ENCODE assay signal across 15 cellular contexts in genomic region chr17:50380369-50381259, GRCh38. TPM values are rescaled to one million over a fixed set of nuclear protein-coding genes. Genes with fewer than 3 reads are reported as not detected.
DNase-seq lines count a peak whose midpoint lies in the region; ATAC-seq and TF ChIP-seq lines count a peak whose summit lies in the region.
"Had no signal": no experiment of that assay in that cellular context is flagged by ENCODE, and none has a peak within 500 bp of the region (broad histone marks: within the 10 kb centered on the region; RNA-seq: fewer than 3 reads in every experiment).

No MANE protein-coding gene starts in this region.

- peak; percentile 17 for ATAC-seq in naive thymus-derived CD4-positive, alpha-beta T cell
- ATAC-seq in HG02571 (IDR thresholded peaks at IDR 0.05; ENCODE audit: unreplicated experiment) (no peak), GM18909 (IDR thresholded peaks at IDR 0.05; ENCODE audit: poor library complexity, unreplicated experiment) (no peak)

- no peaks in the 10 kb centered on the region for H3K27me3 Mint-ChIP-seq in naive thymus-derived CD4-positive, alpha-beta T cell
- H3K27me3 Mint-ChIP-seq: activated naive CD8-positive, alpha-beta T cell had no signal

- peaks cover 0 to 4% (median 0%) of the 10 kb centered on the region in 7 donors for H3K4me1 Mint-ChIP-seq in naive thymus-derived CD4-positive, alpha-beta T cell

- no peak overlapping the region for H2AFZ ChIP-seq in KMS-11 (ENCODE audit: low read depth)

- no peak overlapping the region for H3K4me2 ChIP-seq in KMS-11

- H3K79me2 ChIP-seq in KMS-11 (ENCODE audit: insufficient read depth, low read depth), result no peaks in the 10 kb centered on the region

- no peaks in the 10 kb centered on the region for H3K27me3 ChIP-seq in GM06990 (replicated peaks; ENCODE audit: control insufficient read depth, insufficient read depth, low read length)
- no peaks in the 10 kb centered on the region for H3K27me3 ChIP-seq in KMS-11 (ENCODE audit: insufficient read depth, low read depth)
- H3K27me3 ChIP-seq in naive thymus-derived CD4-positive, alpha-beta T cell (ENCODE audit: control insufficient read depth in 2 of 2, insufficient read depth in 2 of 2, low read length in 2 of 2), result no peaks in the 10 kb centered on the region
- H3K27me3 ChIP-seq in thyroid gland, result no peaks in the 10 kb centered on the region

- intact Hi-C loops in naive thymus-derived CD4-positive, alpha-beta T cell (cut with micrococcal nuclease), result no loop called here
- intact Hi-C loops in thyroid gland (cut with DNase I), result no loop called here

- POLR2A ChIA-PET in naive thymus-derived CD4-positive, alpha-beta T cell (lab: Charles Lee), result interaction anchor here (1.4 to 2.1 kb wide), 2 partner anchors 11 to 17 kb away, joined by 4 to 7 read pairs; partner anchors contain the start of gene LRRC59

- no peak overlapping the region for H3K27ac Mint-ChIP-seq in naive thymus-derived CD4-positive, alpha-beta T cell
- H3K27ac Mint-ChIP-seq: activated naive CD8-positive, alpha-beta T cell had no signal

- H3K9me3 ChIP-seq in naive thymus-derived CD4-positive, alpha-beta T cell (ENCODE audit: control insufficient read depth in 2 of 3, low read length in 3 of 3), result no peaks in the 10 kb centered on the region
- H3K9me3 ChIP-seq in thyroid gland, result no peaks in the 10 kb centered on the region

- H3K27ac ChIP-seq in KMS-11 (no peak overlapping the region), thyroid gland (no peak overlapping the region)
- H3K27ac ChIP-seq in naive thymus-derived CD4-positive, alpha-beta T cell (ENCODE audit: low read depth, low read length), result no peak overlapping the region
- H3K27ac ChIP-seq: HL-60 had no signal

- no peaks in the 10 kb centered on the region for H3K9me3 Mint-ChIP-seq in naive thymus-derived CD4-positive, alpha-beta T cell

- TF ChIP-seq CTCF in GM06990 (IDR thresholded peaks at IDR 0.05; ENCODE audit: insufficient read depth, low read length, poor library complexity, severe bottlenecking) (peak; percentile 6), KMS-11 (conservative IDR thresholded peaks at IDR 0.05; ENCODE audit: low read depth, low read length) (peak; percentile 46), astrocyte of the spinal cord (IDR thresholded peaks at IDR 0.05; ENCODE audit: low read depth, low read length) (peak; percentile 11), thyroid gland (IDR thresholded peaks at IDR 0.05) (no peak)

- H3K4me3 ChIP-seq in GM06990 (replicated peaks; ENCODE audit: low read depth, low read length), result no peak overlapping the region
- no peak overlapping the region for H3K4me3 ChIP-seq in KMS-11 (IDR thresholded peaks at IDR 0.05; ENCODE audit: insufficient read depth, low read depth, low read length)
- H3K4me3 ChIP-seq in astrocyte of the spinal cord (ENCODE audit: low read depth, low read length), result no peak overlapping the region
- no peak overlapping the region for H3K4me3 ChIP-seq in naive thymus-derived CD4-positive, alpha-beta T cell (ENCODE audit: low read length)
- H3K4me3 ChIP-seq in thyroid gland (replicated peaks in 1 of 3), result no peak overlapping the region
- H3K4me3 ChIP-seq: lung had no signal

- peaks cover 8 to 28% (median 12%) of the 10 kb centered on the region in 5 donors for H3K36me3 Mint-ChIP-seq in naive thymus-derived CD4-positive, alpha-beta T cell

- DNase-seq in GM06990 (ENCODE audit: extremely low read depth, insufficient read length) (no peak), astrocyte of the spinal cord (ENCODE audit: low read depth, low spot score) (no peak), thyroid gland (no peak)
- no peak for DNase-seq in naive thymus-derived CD4-positive, alpha-beta T cell
- DNase-seq: activated CD4-positive, alpha-beta T cell treated with anti-CD3 and anti-CD28 coated beads, Interleukin-2, amount 50 U/mL, for 48 hours; DMS79 treated with DMSO at 0.1 percent for 48 hours; NCI-H1048; NCI-H748 treated with DMSO at 0.1 percent for 48 hours; SW 1271 had no signal

- H3K36me3 ChIP-seq in GM06990 (ENCODE audit: control insufficient read depth, insufficient read depth, low read length), result peaks cover 40% of the 10 kb centered on the region
- H3K36me3 ChIP-seq in KMS-11 (ENCODE audit: insufficient read depth), result peaks cover 11% of the 10 kb centered on the region; the same call in 1 of the 2 replicates
- peaks cover 10 to 56% (median 24%) of the 10 kb centered on the region in 3 experiments for H3K36me3 ChIP-seq in naive thymus-derived CD4-positive, alpha-beta T cell (ENCODE audit: control insufficient read depth in 2 of 3, insufficient read depth in 3 of 3, low read length in 3 of 3)
- H3K36me3 ChIP-seq in thyroid gland, result peaks cover 46% of the 10 kb centered on the region in 2 donors

- H4K20me1 ChIP-seq in KMS-11 (ENCODE audit: insufficient read depth), result no peaks in the 10 kb centered on the region

- CTCF ChIA-PET in naive thymus-derived CD4-positive, alpha-beta T cell (lab: Charles Lee), result interaction anchor here (1.1 kb wide), 1 partner anchor 18 kb away, joined by 5 read pairs; no protein-coding TSS in a partner anchor

- in situ Hi-C loops in astrocyte of the spinal cord (cut with HindIII; ENCODE audit: low sequenced_read_pairs), result no loop called here

- no peak overlapping the region for H3K4me3 Mint-ChIP-seq in naive thymus-derived CD4-positive, alpha-beta T cell
- H3K4me3 Mint-ChIP-seq: activated naive CD8-positive, alpha-beta T cell had no signal

- 89% methylated on average over 12 to 13 of the region's 13 CpGs for WGBS in thyroid gland, 2 donors

- no peaks in the 10 kb centered on the region for H3K4me1 ChIP-seq in KMS-11 (ENCODE audit: low read depth, poor library complexity, severe bottlenecking)
- H3K4me1 ChIP-seq in naive thymus-derived CD4-positive, alpha-beta T cell (ENCODE audit: control insufficient read depth in 2 of 2, insufficient read depth in 2 of 2, low read length in 2 of 2), result no peaks in the 10 kb centered on the region
- H3K4me1 ChIP-seq in thyroid gland, result no peaks in the 10 kb centered on the region

- TF ChIP-seq POLR2A in thyroid gland (IDR thresholded peaks at IDR 0.05), result no peak

- no peak overlapping the region for H3K9ac ChIP-seq in KMS-11

RNA-seq across cellular contexts. Expression of gene EME1, which starts 7.6 kb away (rescaled TPM):
- 10 to 100 TPM in 1 of 5 experiments, 1 to 10 TPM in 3, under 1 TPM in 1; 0.61 to 17.5 (median 2.2) TPM for total RNA-seq in naive thymus-derived CD4-positive, alpha-beta T cell
- polyA plus RNA-seq in naive thymus-derived CD4-positive, alpha-beta T cell, result not detected
- under 1 TPM in 2 of 4 donors, not detected in 2; 0.27 to 0.93 TPM for total RNA-seq in thyroid gland

RNA-seq across cellular contexts. Expression of gene MRPL27, which starts 7.6 kb away (rescaled TPM):
- total RNA-seq in naive thymus-derived CD4-positive, alpha-beta T cell, result 10 to 100 TPM; 29.5 to 64.7 (median 32.0) TPM
- 10 to 100 TPM; 47.0 to 51.3 TPM for polyA plus RNA-seq in naive thymus-derived CD4-positive, alpha-beta T cell
- 100 to 1,000 TPM in 1 of 4 donors, 10 to 100 TPM in 3; 44.6 to 115 (median 80.8) TPM for total RNA-seq in thyroid gland

RNA-seq across cellular contexts. Expression of gene LRRC59, which starts 16.7 kb away (rescaled TPM):
- total RNA-seq in naive thymus-derived CD4-positive, alpha-beta T cell, result 10 to 100 TPM; 27.6 to 67.1 (median 42.4) TPM
- polyA plus RNA-seq in naive thymus-derived CD4-positive, alpha-beta T cell, result 10 to 100 TPM; 13.4 to 15.2 TPM
- 10 to 100 TPM; 57.4 to 91.0 (median 77.5) TPM for total RNA-seq in thyroid gland

RNA-seq across cellular contexts. Expression of gene XYLT2, which starts 34.7 kb away (rescaled TPM):
- 10 to 100 TPM; 18.6 to 43.7 (median 34.1) TPM for total RNA-seq in naive thymus-derived CD4-positive, alpha-beta T cell
- 10 to 100 TPM in 1 of 2 donors, 1 to 10 TPM in 1; 8.0 to 21.1 TPM for polyA plus RNA-seq in naive thymus-derived CD4-positive, alpha-beta T cell
- total RNA-seq in thyroid gland, result 10 to 100 TPM; 22.4 to 33.4 (median 28.8) TPM

RNA-seq across cellular contexts. Expression of gene ACSF2, which starts 45.4 kb away (rescaled TPM):
- 10 to 100 TPM; 20.1 to 36.2 (median 22.9) TPM for total RNA-seq in naive thymus-derived CD4-positive, alpha-beta T cell
- 1 to 10 TPM; 2.2 to 2.6 TPM for polyA plus RNA-seq in naive thymus-derived CD4-positive, alpha-beta T cell
- 100 to 1,000 TPM in 3 of 4 donors, 10 to 100 TPM in 1; 97.3 to 193 (median 143) TPM for total RNA-seq in thyroid gland

Comparison
In these comparisons a context has a peak if more than half of its experiments do, and no peak if none do; other contexts are left out.
1. CTCF ChIP-seq: peak in GM06990 (single experiment), KMS-11 (single experiment) and astrocyte of the spinal cord (single experiment); none in thyroid gland (0 of 6).